Comparison of ENCODE assay signal across 29 cellular contexts in genomic region chr2:118521272-118521671, GRCh38.
"Had no signal": no experiment of that assay in that cellular context is flagged by ENCODE, and none has a peak within 500 bp of the region (broad histone marks: within the 10 kb centered on the region; RNA-seq: fewer than 3 reads in every experiment).

No MANE protein-coding gene starts in this region.

- DNase-seq: colonic mucosa; cortex of kidney; dermis blood vessel endothelial cell; dorsolateral prefrontal cortex; effector CD4-positive, alpha-beta T cell; effector CD8-positive, alpha-beta T cell; effector memory CD4-positive, alpha-beta T cell; effector memory CD8-positive, alpha-beta T cell; endodermal cell; erythroblast; esophagus squamous epithelium; foreskin fibroblast; foreskin keratinocyte; foreskin melanocyte; gastrocnemius medialis; glutamatergic neuron; head of caudate nucleus; heart left ventricle; heart right ventricle had no signal

- H3K27me3 ChIP-seq: colonic mucosa, esophagus muscularis mucosa, esophagus squamous epithelium, gastroesophageal sphincter, hepatocyte had no signal

- H3K4me1 ChIP-seq: colonic mucosa, esophagus muscularis mucosa, esophagus squamous epithelium, foreskin keratinocyte, gastrocnemius medialis, gastroesophageal sphincter, heart left ventricle, heart right ventricle had no signal

- H3K4me3 Mint-ChIP-seq: dendritic cell treated with granulocyte-macrophage colony-stimulating factor and Interleukin-4, amounts not matched to agents 40 ng/mL and 50 ng/mL, for 4 days; effector memory CD8-positive, alpha-beta T cell; endodermal cell had no signal

- H3K4me3 ChIP-seq: colonic mucosa, coronary artery, dorsolateral prefrontal cortex, esophagus muscularis mucosa, esophagus squamous epithelium, gastrocnemius medialis, gastroesophageal sphincter, heart left ventricle, heart right ventricle, hepatocyte had no signal

- H2AFZ ChIP-seq: hepatocyte had no signal

- H3K4me1 Mint-ChIP-seq: endodermal cell had no signal

- H3K27ac Mint-ChIP-seq: dendritic cell treated with granulocyte-macrophage colony-stimulating factor and Interleukin-4, amounts not matched to agents 40 ng/mL and 50 ng/mL, for 4 days; effector memory CD8-positive, alpha-beta T cell; endodermal cell had no signal

- ATAC-seq: effector memory CD8-positive, alpha-beta T cell; esophagus mucosa; foreskin keratinocyte; gastrocnemius medialis; gastroesophageal sphincter; heart left ventricle; heart right ventricle had no signal

- H3K27ac ChIP-seq: colonic mucosa, coronary artery, dorsolateral prefrontal cortex, epithelial cell of prostate, esophagus muscularis mucosa, esophagus squamous epithelium, foreskin keratinocyte, gastrocnemius medialis, gastroesophageal sphincter, heart left ventricle, heart right ventricle, hepatocyte had no signal

- H3K79me2 ChIP-seq: hepatocyte had no signal

- FAIRE-seq: endometrium, endothelial cell of umbilical vein, frontal cortex had no signal

- H3K27me3 Mint-ChIP-seq: dendritic cell treated with granulocyte-macrophage colony-stimulating factor and Interleukin-4, amounts not matched to agents 40 ng/mL and 50 ng/mL, for 4 days; effector memory CD8-positive, alpha-beta T cell had no signal

- H3K4me2 ChIP-seq: hepatocyte had no signal

- H3K36me3 ChIP-seq: colonic mucosa, esophagus muscularis mucosa, esophagus squamous epithelium, gastrocnemius medialis, gastroesophageal sphincter, heart left ventricle, heart right ventricle had no signal

- H3K9me3 ChIP-seq: colonic mucosa, gastrocnemius medialis had no signal
